In the genomic region with DNA sequence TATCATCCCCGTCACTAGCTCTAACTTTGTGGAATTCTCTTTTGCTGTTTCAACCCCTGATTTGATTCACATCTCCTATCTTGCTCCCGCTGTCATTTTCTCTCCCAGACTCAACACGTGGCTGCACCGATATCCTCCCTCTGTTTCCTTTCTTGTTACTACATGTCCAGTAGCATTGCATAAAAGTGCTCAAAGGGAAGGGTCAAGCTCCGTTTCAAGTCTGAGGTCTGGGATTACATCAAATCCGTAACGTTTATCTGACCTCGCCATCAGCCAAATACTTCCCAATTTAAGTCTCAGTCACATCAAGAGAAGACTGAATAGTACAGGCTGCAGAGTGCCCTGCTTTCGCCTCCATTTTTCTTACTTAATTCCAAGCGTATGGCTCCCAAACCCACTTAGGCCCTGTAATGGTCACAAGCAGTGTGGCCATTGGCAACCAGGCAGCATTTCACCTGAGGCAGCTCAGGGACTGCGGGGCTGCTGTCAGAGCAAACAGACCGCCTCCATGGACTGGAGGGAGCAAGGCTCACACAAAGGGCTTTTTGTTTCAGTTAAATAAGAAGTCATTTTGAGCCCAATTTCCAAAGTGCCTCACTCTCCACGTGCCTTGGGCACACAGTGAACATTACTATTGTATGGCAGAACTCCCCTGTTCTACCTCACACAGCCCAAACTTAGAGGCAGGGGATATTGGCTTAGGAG, we compare ENCODE assay signal across 21 cellular contexts.
DNase-seq lines count a peak whose midpoint lies in the region; ATAC-seq and TF ChIP-seq lines count a peak whose summit lies in the region.
"Had no signal": no experiment of that assay in that cellular context is flagged by ENCODE, and none has a peak within 500 bp of the region (broad histone marks: within the 10 kb centered on the region; RNA-seq: fewer than 3 reads in every experiment).

No MANE protein-coding gene starts in this region.

- peaks cover 8% of the 10 kb centered on the region for H3K36me3 Mint-ChIP-seq in memory B cell
- H3K36me3 Mint-ChIP-seq: CD8-positive, alpha-beta T cell had no signal

- H3K27me3 ChIP-seq in mammary epithelial cell (ENCODE audit: insufficient read depth, low read length) (no peaks in the 10 kb centered on the region), breast epithelium (no peaks in the 10 kb centered on the region)
- H3K27me3 ChIP-seq: MG63, transverse colon had no signal

- H3K27ac ChIP-seq in mammary epithelial cell (ENCODE audit: insufficient read depth, low read depth, low read length) (no peak overlapping the region), breast epithelium (peak overlapping the region in 1 of 2 donors; percentile 33)
- H3K27ac ChIP-seq: transverse colon, WERI-Rb-1 had no signal

- H3K4me3 ChIP-seq in mammary epithelial cell (replicated peaks in 1 of 3; ENCODE audit: insufficient read depth in 1 of 3, low read depth in 2 of 3, low read length in 3 of 3): no peak overlapping the region
- no peak overlapping the region for H3K4me3 ChIP-seq in breast epithelium
- H3K4me3 ChIP-seq: GM12878, MG63, transverse colon had no signal

- dilution Hi-C loops in mammary epithelial cell (cut with HindIII; ENCODE audit: low sequenced_read_pairs): no loop called here

- CTCF ChIA-PET in mammary epithelial cell (lab: Charles Lee; ENCODE audit: low non-redundant PET): no interaction called here

- peak; percentile 24 for DNase-seq in mammary epithelial cell
- DNase-seq in breast epithelium (ENCODE audit: low spot score in 2 of 2): no peak
- DNase-seq in SW480 (ENCODE audit: low spot score): peak; percentile 10
- no peak for DNase-seq in memory B cell (ENCODE audit: low spot score in 2 of 2)
- no peak for DNase-seq in NK-92 treated with Interleukin-12 subunit alpha and Interleukin-12 subunit beta, amount 100 ng/mL, for 24 hours (lab: John Stamatoyannopoulos, UW)
- no peak for DNase-seq in cerebellar nuclear complex (lab: John Stamatoyannopoulos, UW)
- DNase-seq in AML-193 (lab: John Stamatoyannopoulos, UW): no peak
- DNase-seq: activated effector memory CD4-positive, alpha-beta T cell treated with Interleukin-2 at 50 U/mL for 16 hours; amniotic stem cell; EL; mesenchymal stem cell; MG63; NCI-H2171 treated with DMSO at 0.1 percent for 48 hours; PC-3; SK-N-SH; stimulated activated CD4-positive, alpha-beta T cell treated with anti-CD3 and anti-CD28 coated beads, Interleukin-4, amount 100 ng/mL, for 4 hours; transverse colon; WERI-Rb-1 had no signal

- no peak overlapping the region for H3K9ac ChIP-seq in mammary epithelial cell (ENCODE audit: insufficient read depth, low read length)
- H3K9ac ChIP-seq: SK-N-SH had no signal

- H3K36me3 ChIP-seq in mammary epithelial cell (ENCODE audit: insufficient read depth, low read length): no peaks in the 10 kb centered on the region
- no peaks in the 10 kb centered on the region for H3K36me3 ChIP-seq in breast epithelium
- H3K36me3 ChIP-seq: MG63, transverse colon, WERI-Rb-1 had no signal

- H3K9me3 Mint-ChIP-seq in memory B cell: peaks cover 7% of the 10 kb centered on the region
- H3K9me3 Mint-ChIP-seq: CD8-positive, alpha-beta T cell had no signal

- peaks cover 10% of the 10 kb centered on the region for H3K4me1 ChIP-seq in mammary epithelial cell (ENCODE audit: insufficient read depth, low read length)
- no peaks in the 10 kb centered on the region for H3K4me1 ChIP-seq in breast epithelium
- H3K4me1 ChIP-seq: transverse colon had no signal

- H4K20me1 ChIP-seq in mammary epithelial cell (ENCODE audit: insufficient read depth, low read length): no peaks in the 10 kb centered on the region

- H3K27me3 Mint-ChIP-seq in memory B cell: no peaks in the 10 kb centered on the region

- no TSS peak for BruUV-seq in mammary epithelial cell (replicated peaks; lab: Mats Ljungman, UMichigan)

- WGBS in mammary epithelial cell (ENCODE audit: low coverage, missing lambda C conversion rate): 33% methylated on average over 13 of the region's 13 CpGs

- TF ChIP-seq CTCF in mammary epithelial cell (conservative IDR thresholded peaks at IDR 0.05 in 1 of 2, IDR thresholded peaks at IDR 0.05 in 1 of 2; ENCODE audit: extremely low read depth in 1 of 2, insufficient read depth in 1 of 2, low read depth in 1 of 2, low read length in 2 of 2) (no peak), breast epithelium (IDR thresholded peaks at IDR 0.05) (no peak)

- peaks cover 48% of the 10 kb centered on the region for H3K4me1 Mint-ChIP-seq in memory B cell

- H3K27ac Mint-ChIP-seq in memory B cell: peak overlapping the region; percentile 97
- H3K27ac Mint-ChIP-seq: CD8-positive, alpha-beta T cell had no signal

- TF ChIP-seq POLR2A in breast epithelium (IDR thresholded peaks at IDR 0.05): no peak

- in situ Hi-C loops in mammary epithelial cell (cut with MboI; ENCODE audit: low sequenced_read_pairs in 2 of 2): no loop called here

- H3K9me3 ChIP-seq in mammary epithelial cell (replicated peaks; ENCODE audit: insufficient read depth, low read length): no peaks in the 10 kb centered on the region
- no peaks in the 10 kb centered on the region for H3K9me3 ChIP-seq in breast epithelium
- H3K9me3 ChIP-seq: MG63, SK-N-SH, transverse colon had no signal

- H3K79me2 ChIP-seq in mammary epithelial cell (ENCODE audit: insufficient read depth, low read length): no peaks in the 10 kb centered on the region

- intact Hi-C loops in mammary epithelial cell (cut with micrococcal nuclease) (loop anchor here (2.0 kb wide), 1 partner anchor 215 kb away; no protein-coding TSS in a partner anchor), breast epithelium (cut with DNase I; ENCODE audit: low total_unique reads) (loop anchor here (10.0 kb wide), 1 partner anchor 159 kb away; no protein-coding TSS in a partner anchor)

- ATAC-seq in memory B cell (ENCODE audit: low read depth): no peak
- no peak for ATAC-seq in HG02798 (IDR thresholded peaks at IDR 0.05; ENCODE audit: poor library complexity, unreplicated experiment)
- ATAC-seq: CD8-positive, alpha-beta T cell; PC-3 had no signal

- no peak overlapping the region for H3K4me3 Mint-ChIP-seq in memory B cell
- H3K4me3 Mint-ChIP-seq: CD8-positive, alpha-beta T cell had no signal

- no peak overlapping the region for H3K4me2 ChIP-seq in mammary epithelial cell (ENCODE audit: insufficient read depth, low read depth, low read length)
- H3K4me2 ChIP-seq: SK-N-SH had no signal

- H2AFZ ChIP-seq in mammary epithelial cell (ENCODE audit: low read depth, low read length): peak overlapping the region; percentile 66

Comparison
In these comparisons a context has a peak if more than half of its experiments do, and no peak if none do; other contexts are left out.
1. DNase-seq: peak in mammary epithelial cell (single experiment) and SW480 (single experiment); none in breast epithelium (0 of 2), memory B cell (0 of 2), NK-92 treated with Interleukin-12 subunit alpha and Interleukin-12 subunit beta, amount 100 ng/mL, for 24 hours (single experiment), cerebellar nuclear complex (0 of 2) and AML-193 (0 of 2).